Comparison of ENCODE assay signal across 8 cellular contexts in genomic region chr10:119030421-119031250, GRCh38. TPM values are rescaled to one million over a fixed set of nuclear protein-coding genes. Genes with fewer than 3 reads are reported as not detected.
DNase-seq lines count a peak whose midpoint lies in the region; ATAC-seq and TF ChIP-seq lines count a peak whose summit lies in the region.

No MANE protein-coding gene starts in this region.

- CTCF ChIA-PET in RWPE1 (lab: Yijun Ruan, JAX), result interaction anchor here (0.6 to 1.2 kb wide), 4 partner anchors 86 to 462 kb away, joined by 3 to 5 read pairs (median 4); no protein-coding TSS in a partner anchor

- TF ChIP-seq CTCF in RWPE1 (conservative IDR thresholded peaks at IDR 0.05; ENCODE audit: low read depth) (peak; percentile 23), heart right ventricle (IDR thresholded peaks at IDR 0.05) (peak in 1 of 9 donors; percentile 6)

- intact Hi-C loops in heart right ventricle (cut with DNase I), result loop anchor here in 2 of 10 donors (5.0 kb wide), 2 partner anchors 42 to 278 kb away; partner anchors contain the start of gene CACUL1 (in 1 of the 2)
- intact Hi-C loops in posterior vena cava (cut with DNase I), result loop anchor here in 1 of 2 donors (5.0 kb wide), 1 partner anchor 42 kb away; no protein-coding TSS in a partner anchor

- peak overlapping the region; percentile 77 for H3K27ac ChIP-seq in RWPE1
- no peak overlapping the region for H3K27ac ChIP-seq in heart right ventricle

- H3K36me3 ChIP-seq in heart right ventricle, result peaks cover 0 to 35% (median 13%) of the 10 kb centered on the region in 9 donors

- peaks cover 0 to 7% (median 0%) of the 10 kb centered on the region in 7 donors for H3K27me3 ChIP-seq in heart right ventricle

- H3K4me1 ChIP-seq in heart right ventricle, result peaks cover 5 to 38% (median 26%) of the 10 kb centered on the region in 9 donors

- 8 to 11% methylated on average over 47 to 65 of the region's 65 CpGs for WGBS in heart right ventricle, 2 donors

- H3K4me3 ChIP-seq in heart right ventricle, result peak overlapping the region in 9 of 10 donors; percentile 30 to 69 (median 60)
- H3K4me3 ChIP-seq in skeletal muscle cell (ENCODE audit: low read depth, low read length), result peak overlapping the region; percentile 51

- ATAC-seq in GM19455 (IDR thresholded peaks at IDR 0.05; ENCODE audit: unreplicated experiment) (peak; percentile 46), HG03520 (IDR thresholded peaks at IDR 0.05; ENCODE audit: unreplicated experiment) (peak; percentile 45), heart right ventricle (peak in 2 of 8 donors; percentile 6 to 23)

- H3K9me3 ChIP-seq in heart right ventricle, result no peaks in the 10 kb centered on the region

- DNase-seq in DMS53 treated with DMSO at 0.1 percent for 48 hours (lab: John Stamatoyannopoulos, UW; ENCODE audit: unreplicated experiment), result peak; percentile 49
- DNase-seq in RWPE1 (ENCODE audit: low spot score), result peak; percentile 41
- peak; percentile 53 for DNase-seq in activated naive CD4-positive, alpha-beta T cell treated with Interleukin-2 at 50 U/mL for 16 hours
- DNase-seq in heart right ventricle, result peak; percentile 25 to 49
- DNase-seq in skeletal muscle cell (ENCODE audit: low read depth), result no peak
- DNase-seq in posterior vena cava (ENCODE audit: low spot score), result no peak

- POLR2A ChIA-PET in RWPE1 (lab: Yijun Ruan, JAX; ENCODE audit: low non-redundant PET), result interaction anchor here (0.5 to 1.5 kb wide), 6 partner anchors 24 to 199 kb away, joined by 3 to 6 read pairs (median 3); no protein-coding TSS in a partner anchor

RNA-seq across cellular contexts. Expression of gene NANOS1, which starts 1.1 kb away (rescaled TPM):
- total RNA-seq in heart right ventricle (10 to 100 TPM in 3 of 10 donors, 1 to 10 TPM in 7; 3.9 to 12.6 (median 7.3) TPM), posterior vena cava (1 to 10 TPM; 1.5 to 1.8 TPM)
- polyA plus RNA-seq in heart right ventricle, result 10 to 100 TPM in 1 of 2 donors, 1 to 10 TPM in 1; 2.9 to 26.1 TPM

RNA-seq across cellular contexts. Expression of gene EIF3A, which starts 50.0 kb away (rescaled TPM):
- total RNA-seq in heart right ventricle (100 to 1,000 TPM in 9 of 10 donors, 10 to 100 TPM in 1; 94.8 to 139 (median 126) TPM), posterior vena cava (100 to 1,000 TPM in 1 of 2 donors, 10 to 100 TPM in 1; 82.2 to 101 TPM)
- polyA plus RNA-seq in heart right ventricle, result 10 to 100 TPM; 46.9 to 47.3 TPM

Comparison
In these comparisons a context has a peak if more than half of its experiments do, and no peak if none do; other contexts are left out.
1. DNase-seq: peak in DMS53 treated with DMSO at 0.1 percent for 48 hours (single experiment), RWPE1 (single experiment), activated naive CD4-positive, alpha-beta T cell treated with Interleukin-2 at 50 U/mL for 16 hours (single experiment) and heart right ventricle (2 of 2); none in skeletal muscle cell (single experiment) and posterior vena cava (single experiment).